Comparison of ENCODE assay signal across 7 cellular contexts in the genomic region with DNA sequence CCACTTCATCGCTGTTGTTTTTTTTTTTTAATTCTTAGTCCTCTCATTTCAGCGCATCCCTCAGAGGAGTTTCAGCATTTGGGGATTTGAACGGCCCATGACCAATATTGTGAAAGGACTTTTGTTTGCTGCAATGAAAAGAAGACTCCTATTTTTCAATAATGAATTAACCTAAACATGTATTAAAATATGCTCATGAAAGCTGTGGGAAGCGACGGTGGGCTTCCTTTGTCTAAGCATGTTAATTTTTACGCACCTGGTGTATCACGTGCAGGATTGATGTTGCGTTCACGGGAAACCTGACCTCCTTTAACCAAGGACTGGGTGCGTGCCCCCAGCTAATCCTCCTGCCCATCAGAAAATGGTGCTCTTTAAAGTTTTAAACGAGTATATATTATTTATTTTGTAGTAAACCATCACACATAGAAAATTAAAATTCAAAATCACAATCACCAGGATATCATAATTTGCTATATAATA. TPM values are rescaled to one million over a fixed set of nuclear protein-coding genes. Genes with fewer than 3 reads are reported as not detected.
DNase-seq lines count a peak whose midpoint lies in the region; ATAC-seq and TF ChIP-seq lines count a peak whose summit lies in the region.

No MANE protein-coding gene starts in this region.

- no peak for TF ChIP-seq CTCF in fibroblast of mammary gland (conservative IDR thresholded peaks at IDR 0.05; ENCODE audit: control insufficient read depth, insufficient read depth, low read depth, low read length)

- H3K4me1 ChIP-seq in NT2/D1 (ENCODE audit: insufficient read depth, insufficient read length) (peaks cover 2% of the 10 kb centered on the region), skeletal muscle satellite cell (ENCODE audit: control insufficient read depth, insufficient read depth, low read length) (peaks cover 5% of the 10 kb centered on the region)

- DNase-seq in NT2/D1 (ENCODE audit: low read depth, low spot score): no peak
- no peak for DNase-seq in fibroblast of mammary gland (ENCODE audit: low read depth)
- DNase-seq in NK-92 (lab: John Stamatoyannopoulos, UW; ENCODE audit: unreplicated experiment): no peak
- DNase-seq in activated CD4-positive, CD25-positive, alpha-beta regulatory T cell (lab: John Stamatoyannopoulos, UW): no peak
- no peak for DNase-seq in NCI-H2196 treated with DMSO at 0.1 percent for 48 hours (lab: John Stamatoyannopoulos, UW; ENCODE audit: unreplicated experiment)

- no peaks in the 10 kb centered on the region for H3K9me3 ChIP-seq in NT2/D1 (ENCODE audit: insufficient read depth, low read length)
- no peaks in the 10 kb centered on the region for H3K9me3 ChIP-seq in skeletal muscle satellite cell (replicated peaks; ENCODE audit: low read length)

- H3K4me3 ChIP-seq in NT2/D1 (ENCODE audit: insufficient read length, low read depth) (peak overlapping the region; percentile 64), fibroblast of mammary gland (ENCODE audit: control insufficient read depth, low read depth, low read length) (peak overlapping the region; percentile 57), skeletal muscle satellite cell (ENCODE audit: low read length) (peak overlapping the region; percentile 95)

- H3K27me3 ChIP-seq in NT2/D1 (ENCODE audit: insufficient read depth, insufficient read length): peaks cover 34% of the 10 kb centered on the region
- peaks cover 9% of the 10 kb centered on the region for H3K27me3 ChIP-seq in skeletal muscle satellite cell (ENCODE audit: control insufficient read depth, insufficient read depth, low read length)

- peak; percentile 5 for ATAC-seq in GM19043 (IDR thresholded peaks at IDR 0.05; ENCODE audit: low read depth, unreplicated experiment)

- H3K36me3 ChIP-seq in NT2/D1 (ENCODE audit: insufficient read depth, insufficient read length, low read length) (no peaks in the 10 kb centered on the region), skeletal muscle satellite cell (ENCODE audit: insufficient read depth, low read length) (no peaks in the 10 kb centered on the region)

- H3K9ac ChIP-seq in NT2/D1 (ENCODE audit: insufficient read length, low read depth) (peak overlapping the region; percentile 61), skeletal muscle satellite cell (ENCODE audit: low read depth, low read length) (peak overlapping the region; percentile 92)

- H3K4me2 ChIP-seq in skeletal muscle satellite cell (ENCODE audit: low read length): peak overlapping the region; percentile 98

RNA-seq across cellular contexts. Expression of a gene that starts 0.6 kb away (rescaled TPM):
- total RNA-seq in skeletal muscle satellite cell (2012; rRNA removed): 1.7 and 3.0 TPM in 2 replicates

RNA-seq across cellular contexts. Expression of a gene that starts 46.3 kb away (rescaled TPM):
- total RNA-seq in skeletal muscle satellite cell (2012; rRNA removed): 30.7 and 43.9 TPM in 2 replicates
